Comparison of ENCODE assay signal across 13 cellular contexts in the genomic region with DNA sequence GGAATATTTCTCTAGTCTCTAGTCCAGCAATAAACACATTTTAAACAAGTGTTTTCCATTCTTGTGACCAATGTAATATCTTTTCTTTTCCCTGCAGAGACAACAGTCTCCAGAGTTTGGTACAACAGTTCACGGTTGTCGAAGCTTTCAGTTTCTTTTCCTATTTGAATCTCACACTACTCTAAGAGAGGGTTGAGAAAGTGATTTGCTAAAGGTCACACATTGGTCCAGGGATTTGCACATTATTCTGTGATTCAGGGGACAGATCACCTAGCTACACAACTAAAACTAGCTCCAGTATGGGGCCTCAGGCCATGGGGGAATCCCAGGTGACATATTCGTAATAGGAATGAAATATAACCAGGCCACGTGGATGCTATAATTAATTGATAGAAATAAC. TPM values are rescaled to one million over a fixed set of nuclear protein-coding genes. Genes with fewer than 3 reads are reported as not detected.
A peak's percentile ranks its signal among the peaks of the same experiment; 100 is the strongest.
DNase-seq lines count a peak whose midpoint lies in the region; ATAC-seq and TF ChIP-seq lines count a peak whose summit lies in the region.
"Had no signal": no experiment of that assay in that cellular context is flagged by ENCODE, and none has a peak within 500 bp of the region (broad histone marks: within the 10 kb centered on the region; RNA-seq: fewer than 3 reads in every experiment).

No MANE protein-coding gene starts in this region.

- H3K36me3 ChIP-seq in OCI-LY7 (ENCODE audit: insufficient read depth, low read length): peaks cover 48% of the 10 kb centered on the region
- H3K36me3 ChIP-seq: sigmoid colon had no signal

- H3K9me2 ChIP-seq in OCI-LY7 (ENCODE audit: insufficient read depth, low read length): no peaks in the 10 kb centered on the region

- H3K27me3 Mint-ChIP-seq in activated CD4-positive, alpha-beta T cell treated with anti-CD3 and anti-CD28 coated beads, Interleukin-2, amount 10 ng/mL, durations not matched to agents 7 days and 5 days: no peaks in the 10 kb centered on the region
- peaks cover 5 to 20% of the 10 kb centered on the region in 2 donors for H3K27me3 Mint-ChIP-seq in T-cell

- no peaks in the 10 kb centered on the region for H3K36me3 Mint-ChIP-seq in activated CD4-positive, alpha-beta T cell treated with anti-CD3 and anti-CD28 coated beads, Interleukin-2, amount 10 ng/mL, durations not matched to agents 7 days and 5 days (ENCODE audit: low read depth)
- H3K36me3 Mint-ChIP-seq in T-cell: no peaks in the 10 kb centered on the region
- H3K36me3 Mint-ChIP-seq: type B pancreatic cell had no signal

- peak overlapping the region; percentile 57 for H3K4me3 ChIP-seq in OCI-LY7 (ENCODE audit: low read depth, low read length, poor library complexity, severe bottlenecking)
- H3K4me3 ChIP-seq: sigmoid colon had no signal

- POLR2A ChIA-PET in OCI-LY7 (lab: Charles Lee): interaction anchor here (0.6 to 3.8 kb wide), 14 partner anchors 9 to 306 kb away, joined by 3 to 76 read pairs (median 5); partner anchors contain the start of gene KIAA1549L
- POLR2A ChIA-PET in activated CD4-positive, alpha-beta T cell treated with anti-CD3 and anti-CD28 coated beads, Interleukin-2, amount 10 ng/mL, durations not matched to agents 7 days and 5 days (lab: Charles Lee): no interaction called here
- POLR2A ChIA-PET in T-cell (lab: Charles Lee): no interaction called here

- no peak for TF ChIP-seq CTCF in OCI-LY7 (conservative IDR thresholded peaks at IDR 0.05; ENCODE audit: low read length)

- H3K27ac ChIP-seq in OCI-LY7 (ENCODE audit: low read depth, low read length, poor library complexity, severe bottlenecking): peak overlapping the region; percentile 96
- H3K27ac ChIP-seq: sigmoid colon had no signal

- no peak overlapping the region for H3K4me3 Mint-ChIP-seq in activated CD4-positive, alpha-beta T cell treated with anti-CD3 and anti-CD28 coated beads, Interleukin-2, amount 10 ng/mL, durations not matched to agents 7 days and 5 days
- H3K4me3 Mint-ChIP-seq in T-cell: no peak overlapping the region
- H3K4me3 Mint-ChIP-seq: type B pancreatic cell had no signal

- intact Hi-C loops in OCI-LY7 (cut with micrococcal nuclease; ENCODE audit: unreplicated experiment): loop anchor here (2.0 kb wide), 1 partner anchor 13 kb away; no protein-coding TSS in a partner anchor

- no TSS peak for BruUV-seq in OCI-LY7 (replicated peaks; lab: Mats Ljungman, UMichigan)

- peaks cover 12% of the 10 kb centered on the region for H3K9me3 ChIP-seq in OCI-LY7 (ENCODE audit: low read length)

- H2AFZ ChIP-seq in OCI-LY7 (ENCODE audit: low read length): no peak overlapping the region

- H4K20me1 ChIP-seq in OCI-LY7 (ENCODE audit: insufficient read depth, low read length): no peaks in the 10 kb centered on the region

- H3K4me1 ChIP-seq in OCI-LY7 (ENCODE audit: insufficient read depth, low read length, poor library complexity, severe bottlenecking): peaks cover 95% of the 10 kb centered on the region
- H3K4me1 ChIP-seq: sigmoid colon had no signal

- no peaks in the 10 kb centered on the region for H3K9me3 Mint-ChIP-seq in activated CD4-positive, alpha-beta T cell treated with anti-CD3 and anti-CD28 coated beads, Interleukin-2, amount 10 ng/mL, durations not matched to agents 7 days and 5 days
- peaks cover 0 to 9% (median 0%) of the 10 kb centered on the region in 3 donors for H3K9me3 Mint-ChIP-seq in T-cell
- H3K9me3 Mint-ChIP-seq: type B pancreatic cell had no signal

- ATAC-seq in GM18517 (IDR thresholded peaks at IDR 0.05; ENCODE audit: unreplicated experiment) (peak; percentile 70), GM21423 (IDR thresholded peaks at IDR 0.05; ENCODE audit: unreplicated experiment) (peak; percentile 70), HG03060 (IDR thresholded peaks at IDR 0.05; ENCODE audit: low read depth, unreplicated experiment) (peak; percentile 35), esophagus mucosa (no peak), T-cell (replicated peaks in 1 of 4) (no peak)

- H3K4me1 Mint-ChIP-seq in activated CD4-positive, alpha-beta T cell treated with anti-CD3 and anti-CD28 coated beads, Interleukin-2, amount 10 ng/mL, durations not matched to agents 7 days and 5 days: no peaks in the 10 kb centered on the region
- H3K4me1 Mint-ChIP-seq in T-cell: no peaks in the 10 kb centered on the region

- peak overlapping the region; percentile 93 for H3K4me2 ChIP-seq in OCI-LY7 (ENCODE audit: low read length)

- peaks cover 81% of the 10 kb centered on the region for H3K79me2 ChIP-seq in OCI-LY7 (ENCODE audit: insufficient read depth, low read depth, low read length)

- DNase-seq in OCI-LY7 (ENCODE audit: low spot score): peak; percentile 52
- no peak for DNase-seq in activated CD4-positive, alpha-beta T cell treated with anti-CD3 and anti-CD28 coated beads, Interleukin-2, amount 10 ng/mL, durations not matched to agents 7 days and 5 days
- DNase-seq in T-cell: no peak
- DNase-seq in NCI-H526 (lab: John Stamatoyannopoulos, UW): no peak
- DNase-seq: amniotic stem cell, NCI-H2029 treated with DMSO at 0.1 percent for 48 hours, sigmoid colon, T-helper 9 cell had no signal

- CTCF ChIA-PET in OCI-LY7 (lab: Charles Lee; ENCODE audit: unreplicated experiment): interaction anchor here (0.9 to 1.4 kb wide), 4 partner anchors 10 to 186 kb away, joined by 3 to 6 read pairs (median 4); no protein-coding TSS in a partner anchor
- CTCF ChIA-PET in activated CD4-positive, alpha-beta T cell treated with anti-CD3 and anti-CD28 coated beads, Interleukin-2, amount 10 ng/mL, durations not matched to agents 7 days and 5 days (lab: Charles Lee): no interaction called here
- CTCF ChIA-PET in T-cell (lab: Charles Lee): no interaction called here

- no peak overlapping the region for H3K27ac Mint-ChIP-seq in activated CD4-positive, alpha-beta T cell treated with anti-CD3 and anti-CD28 coated beads, Interleukin-2, amount 10 ng/mL, durations not matched to agents 7 days and 5 days
- no peak overlapping the region for H3K27ac Mint-ChIP-seq in T-cell
- H3K27ac Mint-ChIP-seq: type B pancreatic cell had no signal

RNA-seq across cellular contexts. Expression of gene KIAA1549L, which starts 13.7 kb away (rescaled TPM):
- 24.5 and 30.0 TPM in 2 replicates for total RNA-seq in OCI-LY7 (2014; rRNA removed; shearing (Covaris generic))
- total RNA-seq in OCI-LY7 (2022): 36.6 and 37.3 TPM in 2 replicates
- 0.48 TPM for total RNA-seq in esophagus mucosa
- total RNA-seq in activated CD4-positive, alpha-beta T cell treated with anti-CD3 and anti-CD28 coated beads, Interleukin-2, amount 10 ng/mL, durations not matched to agents 7 days and 5 days: not detected
- under 1 TPM in 1 of 5 donors, not detected in 4; 0.09 TPM for total RNA-seq in T-cell

Comparison
In these comparisons a context has a peak if more than half of its experiments do, and no peak if none do; other contexts are left out.
1. ATAC-seq: peak in GM18517 (single experiment), GM21423 (single experiment) and HG03060 (single experiment); none in esophagus mucosa (single experiment) and T-cell (0 of 4).
2. RNA of gene KIAA1549L, which starts 13.7 kb away (total RNA-seq): 24.5 to 37.3 TPM in OCI-LY7; 0.48 TPM in esophagus mucosa (single experiment), not detected in activated CD4-positive, alpha-beta T cell treated with anti-CD3 and anti-CD28 coated beads, Interleukin-2, amount 10 ng/mL, durations not matched to agents 7 days and 5 days and 0.09 TPM in T-cell; every median in the first group is over 10 times any median in the second.